23 cellular contexts compared by ENCODE assay signal in the genomic region with DNA sequence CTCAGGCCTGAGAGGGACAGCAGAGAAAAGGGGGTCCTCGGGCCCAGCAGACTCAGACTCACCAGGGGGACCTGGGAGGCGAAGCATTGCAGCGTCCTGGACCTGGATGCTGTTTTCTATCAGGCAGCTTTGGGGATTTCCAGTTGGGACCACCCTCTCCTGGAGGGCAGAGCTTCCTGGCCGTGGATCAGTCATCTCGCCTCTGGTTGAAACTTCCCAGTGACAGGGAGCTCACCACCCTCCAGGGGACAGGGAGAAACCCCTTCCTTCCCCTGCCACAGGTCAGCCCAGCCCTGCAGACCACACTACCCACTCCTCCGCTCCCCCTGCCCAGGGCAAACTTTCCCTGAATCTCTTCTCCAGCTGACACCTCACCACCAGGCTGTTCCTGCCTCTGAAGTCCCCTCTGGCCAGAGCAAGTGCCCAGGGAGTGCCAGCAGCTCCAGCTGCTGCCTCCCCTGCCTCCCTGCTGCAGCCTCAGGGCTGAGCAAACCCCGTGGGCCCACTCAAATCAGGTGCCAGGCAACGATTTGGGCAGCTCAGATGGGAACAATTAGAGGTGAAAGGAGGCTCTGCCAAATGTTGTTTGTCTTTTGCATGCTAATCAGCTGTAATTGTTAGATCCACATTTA.
DNase-seq lines count a peak whose midpoint lies in the region; ATAC-seq and TF ChIP-seq lines count a peak whose summit lies in the region.
"Had no signal": no experiment of that assay in that cellular context is flagged by ENCODE, and none has a peak within 500 bp of the region (broad histone marks: within the 10 kb centered on the region; RNA-seq: fewer than 3 reads in every experiment).

No MANE protein-coding gene starts in this region.

- CTCF ChIA-PET in SK-N-SH (lab: Yijun Ruan, JAX): no interaction called here

- no peak overlapping the region for H3K27ac Mint-ChIP-seq in natural killer cell
- H3K27ac Mint-ChIP-seq: activated CD8-positive, alpha-beta T cell treated with anti-CD3 and anti-CD28 coated beads for 36 hours; B cell had no signal

- TF ChIP-seq EP300 in SK-N-SH (IDR thresholded peaks at IDR 0.05; ENCODE audit: borderline replicate concordance in 1 of 2, low read depth in 1 of 2, low read length in 1 of 2): no peak

- H3K27ac ChIP-seq in SK-N-SH (ENCODE audit: low read depth in 2 of 2, low read length in 1 of 2) (no peak overlapping the region), angular gyrus (ENCODE audit: low read depth, low read length) (peak overlapping the region; percentile 59), substantia nigra (ENCODE audit: low read depth, low read length, poor library complexity, severe bottlenecking) (no peak overlapping the region)
- H3K27ac ChIP-seq: right atrium auricular region, upper lobe of left lung had no signal

- H3K9me2 ChIP-seq in SK-N-SH: no peaks in the 10 kb centered on the region

- H3K4me1 ChIP-seq in SK-N-SH (ENCODE audit: control insufficient read depth in 1 of 2, insufficient read depth in 2 of 2, low read depth in 1 of 2, low read length in 1 of 2): peaks cover 0 to 40% of the 10 kb centered on the region in 2 experiments; a peak in 1 of 4 replicates
- H3K4me1 ChIP-seq: right atrium auricular region, upper lobe of left lung had no signal

- POLR2A ChIA-PET in SK-N-SH (lab: Yijun Ruan, JAX): interaction anchor here (0.8 kb wide), 1 partner anchor 21 kb away, joined by 4 read pairs; no protein-coding TSS in a partner anchor

- H3K9ac ChIP-seq in SK-N-SH: no peak overlapping the region

- TF ChIP-seq CTCF in SK-N-SH (IDR thresholded peaks at IDR 0.05): no peak
- TF ChIP-seq CTCF in natural killer cell (IDR thresholded peaks at IDR 0.05): no peak

- no peak overlapping the region for H3K4me3 Mint-ChIP-seq in natural killer cell
- H3K4me3 Mint-ChIP-seq: activated CD8-positive, alpha-beta T cell treated with anti-CD3 and anti-CD28 coated beads for 36 hours; B cell had no signal

- intact Hi-C loops in natural killer cell (cut with micrococcal nuclease): no loop called here

- no peaks in the 10 kb centered on the region for H3K79me2 ChIP-seq in SK-N-SH (ENCODE audit: insufficient read depth)

- H4K20me1 ChIP-seq in SK-N-SH (ENCODE audit: insufficient read depth): no peaks in the 10 kb centered on the region

- H3K9me3 ChIP-seq in SK-N-SH: no peaks in the 10 kb centered on the region
- H3K9me3 ChIP-seq: right atrium auricular region, upper lobe of left lung had no signal

- H3K27me3 Mint-ChIP-seq in natural killer cell (ENCODE audit: low read depth in 2 of 2): peaks cover 0 to 6% of the 10 kb centered on the region in 2 donors

- H2AFZ ChIP-seq in SK-N-SH (ENCODE audit: low read depth): no peak overlapping the region

- H3K36me3 ChIP-seq in SK-N-SH (replicated peaks in 1 of 2; ENCODE audit: control insufficient read depth in 1 of 2, insufficient read depth in 2 of 2, low read length in 1 of 2): no peaks in the 10 kb centered on the region
- H3K36me3 ChIP-seq: right atrium auricular region, upper lobe of left lung had no signal

- H3K4me3 ChIP-seq in SK-N-SH (ENCODE audit: low read depth in 2 of 2, low read length in 1 of 2): no peak overlapping the region
- H3K4me3 ChIP-seq: right atrium auricular region, upper lobe of left lung had no signal

- H3K4me1 Mint-ChIP-seq in natural killer cell: no peaks in the 10 kb centered on the region
- H3K4me1 Mint-ChIP-seq: B cell had no signal

- no peak for TF ChIP-seq RAD21 in SK-N-SH (IDR thresholded peaks at IDR 0.05; ENCODE audit: low read length)

- H3K36me3 Mint-ChIP-seq in natural killer cell: no peaks in the 10 kb centered on the region

- H3F3A ChIP-seq in SK-N-SH (replicated peaks; ENCODE audit: insufficient read depth): no peaks in the 10 kb centered on the region

- peak; percentile 68 for DNase-seq in SK-N-SH
- DNase-seq in islet precursor cell: peak; percentile 53
- peak in 29 of 49 donors; percentile 5 to 68 (median 39) for DNase-seq in substantia nigra (lab: John Stamatoyannopoulos, UW)
- no peak for DNase-seq in NCI-H526 treated with DMSO at 0.1 percent for 48 hours (lab: John Stamatoyannopoulos, UW)
- DNase-seq in natural killer cell: no peak
- DNase-seq in stimulated activated CD4-positive, alpha-beta T cell treated with anti-CD3 and anti-CD28 coated beads, Interleukin-4, amount 100 ng/mL, for 1 hour: no peak
- DNase-seq: 8988T; activated CD4-positive, CD25-positive, alpha-beta regulatory T cell treated with anti-CD3 and anti-CD28 coated beads, Interleukin-2, amount 50 U/mL, for 72 hours; activated CD8-positive, alpha-beta T cell treated with anti-CD3 and anti-CD28 coated beads for 36 hours; activated gamma-delta T cell treated with Interleukin-2 at 50 U/mL for 16 hours; activated T-cell treated with anti-CD3 and anti-CD28 coated beads for 4 hours; aorta; cerebellar nuclear complex; effector CD8-positive, alpha-beta T cell; EL; foreskin melanocyte; NCI-H146; SW 1271 had no signal

- 15% methylated on average over 3 of the region's 8 CpGs for WGBS in SK-N-SH (ENCODE audit: low lambda C conversion rate)

- H3K4me2 ChIP-seq in SK-N-SH: no peak overlapping the region

- ATAC-seq in SK-N-SH treated with all-trans-retinoic acid at 6 μM for 48 hours (no peak), natural killer cell (no peak)
- ATAC-seq: activated CD8-positive, alpha-beta T cell treated with anti-CD3 and anti-CD28 coated beads for 36 hours had no signal

- H3K9me3 Mint-ChIP-seq in natural killer cell: no peaks in the 10 kb centered on the region
- H3K9me3 Mint-ChIP-seq: activated CD8-positive, alpha-beta T cell treated with anti-CD3 and anti-CD28 coated beads for 36 hours had no signal

- H3K27me3 ChIP-seq in SK-N-SH (ENCODE audit: insufficient read depth): no peaks in the 10 kb centered on the region
- H3K27me3 ChIP-seq: right atrium auricular region had no signal

TF ChIP-seq in SK-N-SH, 30 proteins besides CTCF, POLR2A, EP300 and RAD21 (continues in another document):
- TF ChIP-seq JUND (IDR thresholded peaks at IDR 0.05): no peak
- TF ChIP-seq, protein P1, sequence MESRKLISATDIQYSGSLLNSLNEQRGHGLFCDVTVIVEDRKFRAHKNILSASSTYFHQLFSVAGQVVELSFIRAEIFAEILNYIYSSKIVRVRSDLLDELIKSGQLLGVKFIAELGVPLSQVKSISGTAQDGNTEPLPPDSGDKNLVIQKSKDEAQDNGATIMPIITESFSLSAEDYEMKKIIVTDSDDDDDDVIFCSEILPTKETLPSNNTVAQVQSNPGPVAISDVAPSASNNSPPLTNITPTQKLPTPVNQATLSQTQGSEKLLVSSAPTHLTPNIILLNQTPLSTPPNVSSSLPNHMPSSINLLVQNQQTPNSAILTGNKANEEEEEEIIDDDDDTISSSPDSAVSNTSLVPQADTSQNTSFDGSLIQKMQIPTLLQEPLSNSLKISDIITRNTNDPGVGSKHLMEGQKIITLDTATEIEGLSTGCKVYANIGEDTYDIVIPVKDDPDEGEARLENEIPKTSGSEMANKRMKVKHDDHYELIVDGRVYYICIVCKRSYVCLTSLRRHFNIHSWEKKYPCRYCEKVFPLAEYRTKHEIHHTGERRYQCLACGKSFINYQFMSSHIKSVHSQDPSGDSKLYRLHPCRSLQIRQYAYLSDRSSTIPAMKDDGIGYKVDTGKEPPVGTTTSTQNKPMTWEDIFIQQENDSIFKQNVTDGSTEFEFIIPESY (IDR thresholded peaks at IDR 0.05; ENCODE audit: borderline replicate concordance, low read depth): no peak

TF ChIP-seq in SK-N-SH treated with all-trans-retinoic acid at 6 μM for 48 hours, 23 proteins besides CTCF, POLR2A, EP300 and RAD21:
- TF ChIP-seq TCF4 (CRISPR knock-in tag; IDR thresholded peaks at IDR 0.05; ENCODE audit: borderline replicate concordance) (no peak), TOX (CRISPR knock-in tag; IDR thresholded peaks at IDR 0.05; ENCODE audit: borderline replicate concordance) (no peak), SNAI2 (CRISPR knock-in tag; IDR thresholded peaks at IDR 0.05) (no peak), CSDC2 (CRISPR knock-in tag; IDR thresholded peaks at IDR 0.05) (no peak), ZFP30 (CRISPR knock-in tag; IDR thresholded peaks at IDR 0.05) (no peak), RARB (CRISPR knock-in tag; IDR thresholded peaks at IDR 0.05) (no peak), ZC3H10 (CRISPR knock-in tag; IDR thresholded peaks at IDR 0.05) (no peak), PPARA (CRISPR knock-in tag; IDR thresholded peaks at IDR 0.05; ENCODE audit: borderline replicate concordance) (no peak)
TF ChIP-seq in SK-N-SH treated with all-trans-retinoic acid at 6 μM for 48 hours: peak in this region for 0.

Comparison
In these comparisons a context has a peak if more than half of its experiments do, and no peak if none do; other contexts are left out.
1. DNase-seq: peak in SK-N-SH (single experiment), islet precursor cell (single experiment) and substantia nigra (29 of 49); none in NCI-H526 treated with DMSO at 0.1 percent for 48 hours (single experiment), natural killer cell (single experiment) and stimulated activated CD4-positive, alpha-beta T cell treated with anti-CD3 and anti-CD28 coated beads, Interleukin-4, amount 100 ng/mL, for 1 hour (single experiment).